Comparison of ENCODE assay signal across 16 cellular contexts in the genomic region with DNA sequence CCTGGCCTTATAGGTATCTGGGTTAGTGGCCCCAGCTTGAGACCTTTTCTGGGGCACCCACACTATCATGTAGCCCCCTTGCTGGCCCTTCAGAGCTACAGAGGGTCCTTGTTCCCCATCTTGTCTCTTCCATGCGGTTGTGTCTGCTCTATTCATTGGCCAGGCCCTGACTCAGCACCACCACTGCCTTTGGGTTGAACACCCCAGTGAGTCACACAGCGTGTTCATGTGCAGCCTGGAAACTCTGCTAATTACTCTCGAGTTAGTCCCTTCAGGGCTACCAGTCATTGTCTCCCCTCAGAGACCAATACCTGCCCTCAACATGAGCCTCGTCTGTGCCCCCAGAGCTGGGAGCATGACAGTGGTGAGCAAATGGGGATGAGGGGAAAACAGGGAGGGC. TPM values are rescaled to one million over a fixed set of nuclear protein-coding genes. Genes with fewer than 3 reads are reported as not detected.
DNase-seq lines count a peak whose midpoint lies in the region; ATAC-seq, FAIRE-seq and TF ChIP-seq lines count a peak whose summit lies in the region.
"Had no signal": no experiment of that assay in that cellular context is flagged by ENCODE, and none has a peak within 500 bp of the region (broad histone marks: within the 10 kb centered on the region; RNA-seq: fewer than 3 reads in every experiment).

No MANE protein-coding gene starts in this region.

- TF ChIP-seq RAD21 in SK-N-SH (IDR thresholded peaks at IDR 0.05; ENCODE audit: low read length), result no peak
- TF ChIP-seq RAD21 in HepG2 (CRISPR knock-in tag; IDR thresholded peaks at IDR 0.05), result no peak

- H3K27me3 ChIP-seq in SK-N-SH (ENCODE audit: insufficient read depth) (no peaks in the 10 kb centered on the region), fibroblast of lung (ENCODE audit: control insufficient read depth, insufficient read depth, low read length) (no peaks in the 10 kb centered on the region), HepG2 (ENCODE audit: control insufficient read depth in 1 of 2, insufficient read depth in 2 of 2, low read length in 2 of 2) (no peaks in the 10 kb centered on the region)
- H3K27me3 ChIP-seq: BE2C had no signal

- DNase-seq in AG08395 (ENCODE audit: low spot score), result peak; percentile 73
- DNase-seq in ELR (ENCODE audit: low read depth), result peak; percentile 86
- DNase-seq in SK-N-SH, result no peak
- peak; percentile 37 to 72 for DNase-seq in fibroblast of lung (ENCODE audit: low read depth in 2 of 2)
- DNase-seq in HepG2 (ENCODE audit: low spot score), result no peak
- no peak for DNase-seq in NCI-H526 treated with DMSO at 0.1 percent for 48 hours (lab: John Stamatoyannopoulos, UW)
- DNase-seq in ecto neural progenitor cell (ENCODE audit: low spot score), result no peak
- DNase-seq: activated CD8-positive, alpha-beta memory T cell treated with anti-CD3 and anti-CD28 coated beads for 24 hours; activated gamma-delta T cell treated with Interleukin-2 at 50 U/mL for 16 hours; BE2C; left ventricle myocardium inferior; NCI-H1436 treated with DMSO at 0.1 percent for 48 hours; NCI-H345; substantia nigra had no signal

- no peaks in the 10 kb centered on the region for H4K20me1 ChIP-seq in SK-N-SH (ENCODE audit: insufficient read depth)
- no peaks in the 10 kb centered on the region for H4K20me1 ChIP-seq in fibroblast of lung (ENCODE audit: control insufficient read depth, extremely low read depth, insufficient read depth, low read length)
- no peaks in the 10 kb centered on the region for H4K20me1 ChIP-seq in HepG2 (ENCODE audit: insufficient read depth, low read length)

- in situ Hi-C loops in HepG2 (cut with HindIII; ENCODE audit: extremely low pct_ligation_motif_present, low pct_unique_long_range_greater_than_20kb), result no loop called here

- no peak overlapping the region for H3K4me2 ChIP-seq in SK-N-SH
- H3K4me2 ChIP-seq in fibroblast of lung (ENCODE audit: extremely low read depth, insufficient read depth, low read length), result no peak overlapping the region
- no peak overlapping the region for H3K4me2 ChIP-seq in HepG2 (ENCODE audit: low read depth, low read length)
- H3K4me2 ChIP-seq: KMS-11 had no signal

- no TSS peak for BruUV-seq in HepG2 (replicated peaks; lab: Mats Ljungman, UMichigan)

- intact Hi-C loops in HepG2 (cut with micrococcal nuclease; ENCODE audit: unreplicated experiment), result no loop called here

- no peaks in the 10 kb centered on the region for H3K9me2 ChIP-seq in SK-N-SH

- CTCF ChIA-PET in SK-N-SH (lab: Yijun Ruan, JAX), result interaction anchor here (1.0 to 1.2 kb wide), 3 partner anchors 19 to 37 kb away, joined by 3 read pairs; no protein-coding TSS in a partner anchor
- CTCF ChIA-PET in HepG2 (lab: Yijun Ruan, JAX; ENCODE audit: low intra/inter-chr PET ratio, low total read pairs), result no interaction called here

- H3K9ac ChIP-seq in SK-N-SH, result no peak overlapping the region
- no peak overlapping the region for H3K9ac ChIP-seq in fibroblast of lung (ENCODE audit: insufficient read depth, low read length)
- H3K9ac ChIP-seq in HepG2 (ENCODE audit: insufficient read depth, low read depth, low read length), result no peak overlapping the region
- H3K9ac ChIP-seq: KMS-11 had no signal

- ATAC-seq in HepG2 (no peak), HG02610 (IDR thresholded peaks at IDR 0.05; ENCODE audit: unreplicated experiment) (no peak)

- H3K4me1 ChIP-seq in SK-N-SH (ENCODE audit: control insufficient read depth in 1 of 2, insufficient read depth in 2 of 2, low read depth in 1 of 2, low read length in 1 of 2) (peaks cover 0 to 14% of the 10 kb centered on the region in 2 experiments; a peak in 1 of 4 replicates), fibroblast of lung (ENCODE audit: control insufficient read depth, extremely low read depth, insufficient read depth, low read length) (peaks cover 10% of the 10 kb centered on the region), HepG2 (ENCODE audit: insufficient read depth, low read length) (no peaks in the 10 kb centered on the region)

- TF ChIP-seq CTCF in SK-N-SH (IDR thresholded peaks at IDR 0.05), result no peak
- no peak for TF ChIP-seq CTCF in fibroblast of lung (conservative IDR thresholded peaks at IDR 0.05 in 1 of 2, IDR thresholded peaks at IDR 0.05 in 1 of 2; ENCODE audit: low read depth in 1 of 2, low read length in 2 of 2)
- TF ChIP-seq CTCF in HepG2 (CRISPR knock-in tag; IDR thresholded peaks at IDR 0.05), result no peak

- H3K9me3 ChIP-seq in SK-N-SH (no peaks in the 10 kb centered on the region), fibroblast of lung (ENCODE audit: control insufficient read depth, insufficient read depth, low read depth, low read length) (no peaks in the 10 kb centered on the region), HepG2 (ENCODE audit: low read length) (no peaks in the 10 kb centered on the region)
- H3K9me3 ChIP-seq: BE2C, left ventricle myocardium inferior had no signal

- POLR2A ChIA-PET in SK-N-SH (lab: Yijun Ruan, JAX) (no interaction called here), HepG2 (lab: Yijun Ruan, JAX) (no interaction called here)

- FAIRE-seq in HepG2 (lab: Jason Lieb, UNC), result no peak

- no peak for TF ChIP-seq EP300 in SK-N-SH (IDR thresholded peaks at IDR 0.05; ENCODE audit: borderline replicate concordance in 1 of 2, low read depth in 1 of 2, low read length in 1 of 2)
- TF ChIP-seq EP300 in HepG2 (IDR thresholded peaks at IDR 0.05; ENCODE audit: low read depth in 2 of 2, low read length in 2 of 2), result no peak
- no peak for TF ChIP-seq EP300 in HepG2 (CRISPR knock-in tag; IDR thresholded peaks at IDR 0.05; ENCODE audit: borderline replicate concordance)

- H3K36me3 ChIP-seq in SK-N-SH (replicated peaks in 1 of 2; ENCODE audit: control insufficient read depth in 1 of 2, insufficient read depth in 2 of 2, low read length in 1 of 2), result peaks cover 52 to 82% of the 10 kb centered on the region in 2 experiments
- peaks cover 4% of the 10 kb centered on the region for H3K36me3 ChIP-seq in fibroblast of lung (ENCODE audit: control insufficient read depth, insufficient read depth, low read length)
- H3K36me3 ChIP-seq in HepG2 (replicated peaks in 1 of 2; ENCODE audit: control insufficient read depth in 1 of 2, insufficient read depth in 2 of 2, low read length in 2 of 2), result peaks cover 28 to 94% of the 10 kb centered on the region in 2 experiments
- H3K36me3 ChIP-seq: BE2C had no signal

- H3K4me3 ChIP-seq in SK-N-SH (ENCODE audit: low read depth in 2 of 2, low read length in 1 of 2) (no peak overlapping the region), fibroblast of lung (replicated peaks in 1 of 4; ENCODE audit: control extremely low read depth in 1 of 4, insufficient read depth in 1 of 4, low read depth in 3 of 4, low read length in 4 of 4) (no peak overlapping the region), HepG2 (replicated peaks in 1 of 3; ENCODE audit: insufficient read depth in 1 of 3, low read depth in 2 of 3, low read length in 3 of 3) (no peak overlapping the region)
- H3K4me3 ChIP-seq: left ventricle myocardium inferior had no signal

- H2AFZ ChIP-seq in SK-N-SH (ENCODE audit: low read depth), result no peak overlapping the region
- H2AFZ ChIP-seq in fibroblast of lung (ENCODE audit: low read length), result no peak overlapping the region
- no peak overlapping the region for H2AFZ ChIP-seq in HepG2 (ENCODE audit: low read length)

- TF ChIP-seq POLR2A in HepG2 (IDR thresholded peaks at IDR 0.05; ENCODE audit: insufficient read depth in 1 of 2, low read depth in 2 of 2, low read length in 2 of 2), result no peak

- WGBS in SK-N-SH (ENCODE audit: low lambda C conversion rate), result 72% methylated on average over 4 of the region's 4 CpGs
- WGBS in HepG2 (ENCODE audit: low lambda C conversion rate), result 94% methylated on average over 4 of the region's 4 CpGs

- no peak overlapping the region for H3K27ac ChIP-seq in SK-N-SH (ENCODE audit: low read depth in 2 of 2, low read length in 1 of 2)
- H3K27ac ChIP-seq in fibroblast of lung (ENCODE audit: insufficient read depth, low read length), result no peak overlapping the region
- no peak overlapping the region for H3K27ac ChIP-seq in HepG2 (ENCODE audit: extremely low read length, insufficient read depth, low read length)
- H3K27ac ChIP-seq: KMS-11, left ventricle myocardium inferior had no signal

- H3F3A ChIP-seq in SK-N-SH (replicated peaks; ENCODE audit: insufficient read depth), result no peaks in the 10 kb centered on the region

- H3K79me2 ChIP-seq in SK-N-SH (ENCODE audit: insufficient read depth) (no peaks in the 10 kb centered on the region; the same call in 1 of the 2 replicates), fibroblast of lung (ENCODE audit: control insufficient read depth, insufficient read depth, low read length) (no peaks in the 10 kb centered on the region), HepG2 (ENCODE audit: insufficient read depth, low read length) (no peaks in the 10 kb centered on the region)

RNA-seq across cellular contexts. Expression of a gene that starts 28.2 kb away (rescaled TPM):
- 14.2 and 14.5 TPM in 2 replicates for polyA plus RNA-seq in SK-N-SH (2012; rRNA removed)
- 6.8 and 10.4 TPM in 2 replicates for polyA plus RNA-seq in SK-N-SH (2012; cell fraction: cytosol; rRNA removed)
- 20.5 and 32.0 TPM in 2 replicates for polyA plus RNA-seq in SK-N-SH (2012; cell fraction: nucleus; rRNA removed)
- total RNA-seq in fibroblast of lung, result 9.6 and 10.0 TPM in 2 replicates
- polyA plus RNA-seq in fibroblast of lung, result 12.4 and 13.1 TPM in 2 replicates
- polyA plus RNA-seq in fibroblast of lung (2012), result 14.2 and 16.1 TPM in 2 replicates
- polyA minus RNA-seq in fibroblast of lung (ENCODE audit: low replicate concordance), result 12.0 and 30.6 TPM in 2 replicates
- 4.0 and 5.8 TPM in 2 replicates for total RNA-seq in HepG2 (2016; rRNA removed; fragmentation: Illumina TruSeq; extraction: Trizol)
- 1.5 and 1.8 TPM in 2 replicates for total RNA-seq in HepG2 (2016; cell fraction: cytosol; rRNA removed; fragmentation: Illumina TruSeq; extraction: Trizol; ENCODE audit: low read depth)
- 4.8 and 5.0 TPM in 2 replicates for total RNA-seq in HepG2 (2016; cell fraction: insoluble cytoplasmic fraction; rRNA removed; fragmentation: Illumina TruSeq; extraction: Trizol)
- total RNA-seq in HepG2 (2016; cell fraction: membrane; rRNA removed; fragmentation: Illumina TruSeq; extraction: Trizol), result 3.2 and 5.3 TPM in 2 replicates
- 4.7 and 6.1 TPM in 2 replicates for total RNA-seq in HepG2 (2016; cell fraction: nucleus; rRNA removed; fragmentation: Illumina TruSeq; extraction: Trizol)
- 3.7 and 4.5 TPM in 2 replicates for polyA plus RNA-seq in HepG2 (2011; rRNA removed)
- 2.1 and 3.7 TPM in 2 replicates for polyA plus RNA-seq in HepG2 (2011; cell fraction: cytosol; rRNA removed)
- polyA plus RNA-seq in HepG2 (2011; cell fraction: nucleus; rRNA removed), result 11.0 and 15.9 TPM in 2 replicates
- 0.95 and 1.4 TPM in 2 replicates for polyA plus RNA-seq in HepG2 (2012)
- 2.2 and 2.8 TPM in 2 replicates for polyA plus RNA-seq in HepG2 (2016; cell fraction: cytosol; fragmentation: Illumina TruSeq; extraction: Trizol; ENCODE audit: low read depth)
- 3.9 and 4.3 TPM in 2 replicates for polyA plus RNA-seq in HepG2 (2016; cell fraction: insoluble cytoplasmic fraction; fragmentation: Illumina TruSeq; extraction: Trizol; ENCODE audit: low read depth)
- polyA plus RNA-seq in HepG2 (2016; cell fraction: membrane; fragmentation: Illumina TruSeq; extraction: Trizol; ENCODE audit: low read depth), result 1.9 and 2.6 TPM in 2 replicates
- polyA plus RNA-seq in HepG2 (2016; cell fraction: nucleus; fragmentation: Illumina TruSeq; extraction: Trizol; ENCODE audit: insufficient read depth, low read depth), result 7.2 and 7.3 TPM in 2 replicates
- polyA minus RNA-seq in HepG2 (2011; rRNA and poly(A)+ RNA removed; ENCODE audit: low replicate concordance), result 8.9 and 22.1 TPM in 2 replicates
- polyA minus RNA-seq in HepG2 (2011; cell fraction: cytosol; rRNA and poly(A)+ RNA removed), result 1.3 and 2.0 TPM in 2 replicates
- 7.3 and 8.9 TPM in 2 replicates for polyA minus RNA-seq in HepG2 (2011; cell fraction: nucleus; rRNA and poly(A)+ RNA removed)

Comparison
In these comparisons a context has a peak if more than half of its experiments do, and no peak if none do; other contexts are left out.
1. DNase-seq: peak in AG08395 (single experiment), ELR (single experiment) and fibroblast of lung (2 of 2); none in SK-N-SH (single experiment), HepG2 (single experiment), NCI-H526 treated with DMSO at 0.1 percent for 48 hours (single experiment) and ecto neural progenitor cell (single experiment).